Comparison of ENCODE assay signal across 10 cellular contexts in genomic region chr6:170177383-170178265, GRCh38.
DNase-seq lines count a peak whose midpoint lies in the region; ATAC-seq and TF ChIP-seq lines count a peak whose summit lies in the region.
"Had no signal": no experiment of that assay in that cellular context is flagged by ENCODE, and none has a peak within 500 bp of the region (broad histone marks: within the 10 kb centered on the region; RNA-seq: fewer than 3 reads in every experiment).

No MANE protein-coding gene starts in this region.

- H3K27me3 ChIP-seq in left ventricle myocardium inferior (ENCODE audit: low read depth) = peaks cover 6% of the 10 kb centered on the region
- no peaks in the 10 kb centered on the region for H3K27me3 ChIP-seq in right lobe of liver
- H3K27me3 ChIP-seq in vagina = no peaks in the 10 kb centered on the region

- intact Hi-C loops in left ventricle myocardium inferior (cut with micrococcal nuclease) (no loop called here), left ventricle myocardium superior (cut with micrococcal nuclease) (no loop called here), right lobe of liver (cut with DNase I) (loop anchor here in 1 of 2 donors (10.0 kb wide), 1 partner anchor 107 kb away; no protein-coding TSS in a partner anchor), vagina (cut with DNase I) (no loop called here)

- TF ChIP-seq POLR2A in right lobe of liver (IDR thresholded peaks at IDR 0.05) = no peak
- TF ChIP-seq POLR2A in vagina (IDR thresholded peaks at IDR 0.05) = no peak

- peaks cover 17% of the 10 kb centered on the region for H3K4me1 ChIP-seq in left ventricle myocardium inferior
- H3K4me1 ChIP-seq in right lobe of liver = peaks cover 0 to 24% (median 10%) of the 10 kb centered on the region in 4 donors
- H3K4me1 ChIP-seq in vagina = peaks cover 63% of the 10 kb centered on the region

- no peak overlapping the region for H3K4me3 ChIP-seq in left ventricle myocardium inferior
- H3K4me3 ChIP-seq in right lobe of liver = no peak overlapping the region
- no peak overlapping the region for H3K4me3 ChIP-seq in vagina

- DNase-seq in left ventricle myocardium inferior (peak; percentile 13), left ventricle myocardium superior (no peak), right lobe of liver (peak in 2 of 3 donors; percentile 45 to 60), vagina (ENCODE audit: extremely low spot score in 2 of 2) (peak; percentile 84 to 86), activated gamma-delta T cell (lab: John Stamatoyannopoulos, UW) (no peak), putamen (ENCODE audit: low spot score) (no peak), NCI-H2227 treated with DMSO at 0.1 percent for 48 hours (lab: John Stamatoyannopoulos, UW) (no peak)
- DNase-seq: HFFc6, WERI-Rb-1 had no signal

- H3K27ac ChIP-seq in left ventricle myocardium inferior (replicated peaks) (no peak overlapping the region), VCaP (peak overlapping the region; percentile 67), right lobe of liver (peak overlapping the region in 1 of 3 donors; percentile 58), vagina (peak overlapping the region; percentile 80)
- H3K27ac ChIP-seq: WERI-Rb-1 had no signal

- WGBS in right lobe of liver (ENCODE audit: insufficient coverage, low coverage, low lambda C conversion rate, missing lambda C conversion rate) = 100% methylated on average over 6 of the region's 38 CpGs

- ATAC-seq in left ventricle myocardium superior (no peak), right lobe of liver (no peak)

- H3K9me3 ChIP-seq in left ventricle myocardium inferior (replicated peaks) (no peaks in the 10 kb centered on the region), right lobe of liver (no peaks in the 10 kb centered on the region), vagina (no peaks in the 10 kb centered on the region)

- H3K36me3 ChIP-seq in left ventricle myocardium inferior (no peaks in the 10 kb centered on the region), right lobe of liver (no peaks in the 10 kb centered on the region), vagina (no peaks in the 10 kb centered on the region)
- H3K36me3 ChIP-seq: WERI-Rb-1 had no signal

- TF ChIP-seq CTCF in left ventricle myocardium inferior (IDR thresholded peaks at IDR 0.05; ENCODE audit: borderline replicate concordance) = no peak
- no peak for TF ChIP-seq CTCF in VCaP (conservative IDR thresholded peaks at IDR 0.05)
- TF ChIP-seq CTCF in right lobe of liver (IDR thresholded peaks at IDR 0.05) = no peak
- TF ChIP-seq CTCF in vagina (IDR thresholded peaks at IDR 0.05) = no peak

Comparison
In these comparisons a context has a peak if more than half of its experiments do, and no peak if none do; other contexts are left out.
1. DNase-seq: peak in left ventricle myocardium inferior (single experiment), right lobe of liver (2 of 3) and vagina (2 of 2); none in left ventricle myocardium superior (single experiment), activated gamma-delta T cell (single experiment), putamen (single experiment) and NCI-H2227 treated with DMSO at 0.1 percent for 48 hours (single experiment).